23 cellular contexts compared by ENCODE assay signal in the genomic region with DNA sequence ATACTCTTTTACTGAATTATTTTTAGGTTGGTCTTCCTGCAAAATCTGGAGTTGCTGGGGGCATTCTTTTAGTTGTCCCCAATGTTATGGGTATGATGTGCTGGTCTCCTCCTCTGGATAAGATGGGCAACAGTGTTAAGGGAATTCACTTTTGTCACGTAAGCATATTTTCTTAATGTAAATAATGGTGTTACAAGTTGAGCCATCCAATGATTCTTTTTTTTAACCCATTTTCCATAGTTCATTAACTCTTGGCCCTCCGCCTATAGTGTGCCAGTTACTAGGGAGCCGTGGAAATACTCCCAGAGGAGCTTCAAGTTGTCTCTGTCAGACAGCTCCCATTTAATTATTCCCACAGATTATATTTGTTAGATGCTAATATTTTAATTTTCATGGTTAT. TPM values are rescaled to one million over a fixed set of nuclear protein-coding genes. Genes with fewer than 3 reads are reported as not detected.
DNase-seq lines count a peak whose midpoint lies in the region; ATAC-seq, FAIRE-seq and TF ChIP-seq lines count a peak whose summit lies in the region.
"Had no signal": no experiment of that assay in that cellular context is flagged by ENCODE, and none has a peak within 500 bp of the region (broad histone marks: within the 10 kb centered on the region; RNA-seq: fewer than 3 reads in every experiment).

No MANE protein-coding gene starts in this region.

- H3K27me3 Mint-ChIP-seq in activated naive CD4-positive, alpha-beta T cell treated with anti-CD3 and anti-CD28 coated beads, Interleukin-2, amount 50 U/mL, for 24 hours = no peaks in the 10 kb centered on the region
- H3K27me3 Mint-ChIP-seq in activated CD4-positive, alpha-beta memory T cell treated with anti-CD3 and anti-CD28 coated beads for 36 hours = no peaks in the 10 kb centered on the region
- H3K27me3 Mint-ChIP-seq: type B pancreatic cell had no signal

- no peak overlapping the region for H3K4me2 ChIP-seq in K562 (ENCODE audit: insufficient read depth, low read length)
- H3K4me2 ChIP-seq in parathyroid adenoma (ENCODE audit: low read length) = no peak overlapping the region
- H3K4me2 ChIP-seq: KMS-11 had no signal

- H3K36me3 Mint-ChIP-seq in activated naive CD4-positive, alpha-beta T cell treated with anti-CD3 and anti-CD28 coated beads, Interleukin-2, amount 50 U/mL, for 24 hours = peaks cover 17% of the 10 kb centered on the region
- peaks cover 37% of the 10 kb centered on the region for H3K36me3 Mint-ChIP-seq in activated CD4-positive, alpha-beta memory T cell treated with anti-CD3 and anti-CD28 coated beads for 36 hours

- no peak overlapping the region for H3K4me3 Mint-ChIP-seq in activated naive CD4-positive, alpha-beta T cell treated with anti-CD3 and anti-CD28 coated beads, Interleukin-2, amount 50 U/mL, for 24 hours
- H3K4me3 Mint-ChIP-seq in activated CD4-positive, alpha-beta memory T cell treated with anti-CD3 and anti-CD28 coated beads for 36 hours = no peak overlapping the region
- H3K4me3 Mint-ChIP-seq: stimulated activated effector memory CD8-positive, alpha-beta T cell treated with anti-CD3 and anti-CD28 coated beads, Interleukin-12 subunit alpha, Interleukin-12 subunit beta, amount 100 ng/mL, for 72 hours; type B pancreatic cell had no signal

- CTCF ChIA-PET in K562 (lab: Yijun Ruan, JAX; ENCODE audit: low intra/inter-chr PET ratio) = no interaction called here
- CTCF ChIA-PET in activated CD4-positive, alpha-beta memory T cell treated with anti-CD3 and anti-CD28 coated beads for 36 hours (lab: Charles Lee) = no interaction called here

- TF ChIP-seq CTCF in K562 (IDR thresholded peaks at IDR 0.05 in 2 of 3, conservative IDR thresholded peaks at IDR 0.05 in 1 of 3; ENCODE audit: insufficient read depth in 2 of 3, low read depth in 1 of 3, low read length in 3 of 3) = no peak
- TF ChIP-seq CTCF in parathyroid adenoma (IDR thresholded peaks at IDR 0.05) = no peak

- peaks cover 56% of the 10 kb centered on the region for H3K36me3 ChIP-seq in K562 (ENCODE audit: control insufficient read depth, insufficient read depth, low read length)
- peaks cover 6% of the 10 kb centered on the region for H3K36me3 ChIP-seq in parathyroid adenoma (ENCODE audit: control insufficient read depth, insufficient read depth, low read length)

- DNase-seq in activated naive CD4-positive, alpha-beta T cell (lab: John Stamatoyannopoulos, UW) = no peak
- DNase-seq in NCI-H1105 treated with DMSO at 0.1 percent for 48 hours (lab: John Stamatoyannopoulos, UW) (peak; percentile 71), K562 (ENCODE audit: extremely low read depth in 1 of 4, low spot score in 3 of 4) (no peak)
- no peak for DNase-seq in activated CD4-positive, alpha-beta memory T cell treated with anti-CD3 and anti-CD28 coated beads for 36 hours
- DNase-seq: activated effector memory CD4-positive, alpha-beta T cell treated with Interleukin-2 at 50 U/mL for 16 hours; activated T-cell treated with anti-CD3 and anti-CD28 coated beads for 4 hours; DMS153; dorsolateral prefrontal cortex; H7; NCI-H187; NCI-H526 treated with DMSO at 0.1 percent for 48 hours; right cardiac atrium; SJCRH30; stimulated activated CD4-positive, alpha-beta T cell treated with anti-CD3 and anti-CD28 coated beads, Interleukin-12 subunit alpha, Interleukin-12 subunit beta, amount 100 ng/mL, for 4 hours; stimulated activated CD4-positive, alpha-beta T cell treated with anti-CD3 and anti-CD28 coated beads, Interleukin-4, amount 100 ng/mL, for 1 hour; T-helper 1 cell had no signal

- TF ChIP-seq EP300 in K562 (IDR thresholded peaks at IDR 0.05; ENCODE audit: low read length) = no peak

- H3K9me3 Mint-ChIP-seq in activated naive CD4-positive, alpha-beta T cell treated with anti-CD3 and anti-CD28 coated beads, Interleukin-2, amount 50 U/mL, for 24 hours = no peaks in the 10 kb centered on the region
- no peaks in the 10 kb centered on the region for H3K9me3 Mint-ChIP-seq in activated CD4-positive, alpha-beta memory T cell treated with anti-CD3 and anti-CD28 coated beads for 36 hours
- H3K9me3 Mint-ChIP-seq: stimulated activated effector memory CD8-positive, alpha-beta T cell treated with anti-CD3 and anti-CD28 coated beads, Interleukin-12 subunit alpha, Interleukin-12 subunit beta, amount 100 ng/mL, for 72 hours; type B pancreatic cell had no signal

- no peak for TF ChIP-seq POLR2A in K562 (conservative IDR thresholded peaks at IDR 0.05)

- H3K27ac Mint-ChIP-seq in activated naive CD4-positive, alpha-beta T cell treated with anti-CD3 and anti-CD28 coated beads, Interleukin-2, amount 50 U/mL, for 24 hours = peak overlapping the region; percentile 62
- H3K27ac Mint-ChIP-seq in activated CD4-positive, alpha-beta memory T cell treated with anti-CD3 and anti-CD28 coated beads for 36 hours = no peak overlapping the region
- H3K27ac Mint-ChIP-seq: stimulated activated effector memory CD8-positive, alpha-beta T cell treated with anti-CD3 and anti-CD28 coated beads, Interleukin-12 subunit alpha, Interleukin-12 subunit beta, amount 100 ng/mL, for 72 hours; type B pancreatic cell had no signal

- FAIRE-seq in K562 (lab: Jason Lieb, UNC) = no peak

- in situ Hi-C loops in K562 (cut with MboI) = no loop called here

- H2AFZ ChIP-seq in K562 (ENCODE audit: low read depth, low read length) = no peak overlapping the region
- H2AFZ ChIP-seq in parathyroid adenoma = no peak overlapping the region

- ATAC-seq in K562 (no peak), HG03571 (IDR thresholded peaks at IDR 0.05; ENCODE audit: unreplicated experiment) (no peak), GM19328 (IDR thresholded peaks at IDR 0.05; ENCODE audit: unreplicated experiment) (no peak)
- ATAC-seq: stimulated activated effector memory CD8-positive, alpha-beta T cell treated with anti-CD3 and anti-CD28 coated beads, Interleukin-12 subunit alpha, Interleukin-12 subunit beta, amount 100 ng/mL, for 72 hours had no signal

- POLR2A ChIA-PET in K562 (lab: Yijun Ruan, JAX) = no interaction called here
- POLR2A ChIA-PET in activated CD4-positive, alpha-beta memory T cell treated with anti-CD3 and anti-CD28 coated beads for 36 hours (lab: Charles Lee) = no interaction called here

- no peak overlapping the region for H3K9ac ChIP-seq in K562 (ENCODE audit: insufficient read depth in 1 of 2, low read depth in 2 of 2, low read length in 2 of 2)
- no peak overlapping the region for H3K9ac ChIP-seq in parathyroid adenoma
- H3K9ac ChIP-seq: KMS-11 had no signal

- no peaks in the 10 kb centered on the region for H3K4me1 ChIP-seq in K562 (replicated peaks in 1 of 2; ENCODE audit: control insufficient read depth in 2 of 2, insufficient read depth in 2 of 2, low read length in 2 of 2)
- peaks cover 8% of the 10 kb centered on the region for H3K4me1 ChIP-seq in parathyroid adenoma
- H3K4me1 ChIP-seq: SJCRH30 had no signal

- H4K20me1 ChIP-seq in K562 (replicated peaks; ENCODE audit: control insufficient read depth, insufficient read depth, low read length) = no peaks in the 10 kb centered on the region

- intact Hi-C loops in K562 (cut with micrococcal nuclease) = no loop called here
- intact Hi-C loops in activated CD4-positive, alpha-beta memory T cell treated with anti-CD3 and anti-CD28 coated beads for 36 hours (cut with micrococcal nuclease) = no loop called here

- H3K4me1 Mint-ChIP-seq in activated naive CD4-positive, alpha-beta T cell treated with anti-CD3 and anti-CD28 coated beads, Interleukin-2, amount 50 U/mL, for 24 hours = peaks cover 26% of the 10 kb centered on the region
- peaks cover 11% of the 10 kb centered on the region for H3K4me1 Mint-ChIP-seq in activated CD4-positive, alpha-beta memory T cell treated with anti-CD3 and anti-CD28 coated beads for 36 hours (ENCODE audit: low read depth)

- H3K27me3 ChIP-seq in K562 (ENCODE audit: control insufficient read depth in 2 of 2, insufficient read depth in 2 of 2, low read length in 2 of 2) (no peaks in the 10 kb centered on the region), parathyroid adenoma (ENCODE audit: control insufficient read depth, insufficient read depth, low read length) (no peaks in the 10 kb centered on the region)
- H3K27me3 ChIP-seq: dorsolateral prefrontal cortex, SJCRH30 had no signal

- H3K79me2 ChIP-seq in K562 (ENCODE audit: control insufficient read depth, insufficient read depth, low read length) (no peaks in the 10 kb centered on the region), parathyroid adenoma (no peaks in the 10 kb centered on the region)

- 95% methylated on average over 2 of the region's 3 CpGs for WGBS in K562 (ENCODE audit: insufficient coverage, low coverage, missing lambda C conversion rate)

- no peaks in the 10 kb centered on the region for H3K9me3 ChIP-seq in K562 (replicated peaks; ENCODE audit: control insufficient read depth, insufficient read depth, low read depth, low read length)
- H3K9me3 ChIP-seq in parathyroid adenoma (ENCODE audit: control insufficient read depth, low read length) = no peaks in the 10 kb centered on the region
- H3K9me3 ChIP-seq: SJCRH30 had no signal

- H3K4me3 ChIP-seq in K562 (no peak overlapping the region), parathyroid adenoma (ENCODE audit: low read depth, low read length) (no peak overlapping the region)
- H3K4me3 ChIP-seq: dorsolateral prefrontal cortex, SJCRH30 had no signal

- no peaks in the 10 kb centered on the region for H3K9me1 ChIP-seq in K562 (ENCODE audit: control insufficient read depth, insufficient read depth, low read length)

- TF ChIP-seq RAD21 in K562 (CRISPR knock-in tag; conservative IDR thresholded peaks at IDR 0.05 in 1 of 2, IDR thresholded peaks at IDR 0.05 in 1 of 2) = no peak

- no peak overlapping the region for H3K27ac ChIP-seq in K562 (ENCODE audit: extremely low read depth, low read depth, low read length)
- H3K27ac ChIP-seq in parathyroid adenoma = peak overlapping the region; percentile 11
- H3K27ac ChIP-seq: dorsolateral prefrontal cortex, KMS-11, SJCRH30 had no signal

- BruUV-seq in K562 (replicated peaks; lab: Mats Ljungman, UMichigan) = no TSS peak

RNA-seq across cellular contexts. Expression of a gene that starts 49.8 kb away (rescaled TPM):
- total RNA-seq in K562 (2011; cell fraction: chromatin; rRNA removed; ENCODE audit: low replicate concordance) = 87.7 and 267 TPM in 2 replicates
- total RNA-seq in K562 (2011; cell fraction: nucleolus; rRNA removed) = 28.9 and 43.6 TPM in 2 replicates
- total RNA-seq in K562 (2011; cell fraction: nucleoplasm; rRNA removed) = 97.4 and 145 TPM in 2 replicates
- total RNA-seq in K562 (2014; rRNA removed) (60.8 and 63.2 TPM in 2 replicates), K562 (2014; rRNA removed; fragmentation: Illumina TruSeq; extraction: Trizol) (77.5 and 84.1 TPM in 2 replicates), K562 (2015; rRNA removed; fragmentation: Illumina TruSeq; extraction: Trizol) (45.6 and 48.2 TPM in 2 replicates), K562 (2021) (60.2 and 71.3 TPM in 2 replicates)
- polyA plus RNA-seq in K562 (2011; rRNA removed) (44.4 and 61.7 TPM in 2 replicates), K562 (2014; fragmentation: Illumina TruSeq; extraction: Trizol) (31.9 and 36.7 TPM in 2 replicates), K562 (2014; fragmentation: Nextera tagmentation; extraction: Ambion mirVana) (10 to 100 TPM; 13.7 to 17.0 TPM), K562 (2014; rRNA removed) (29.8 and 35.9 TPM in 2 replicates)
- 6.6 and 10.9 TPM in 2 replicates for polyA plus RNA-seq in K562 (2011; cell fraction: cytosol; rRNA removed)
- 45.9 and 60.0 TPM in 2 replicates for polyA plus RNA-seq in K562 (2011; cell fraction: nucleus; rRNA removed)
- 19.3 and 36.3 TPM in 2 replicates for polyA plus RNA-seq in K562 (2012)
- polyA minus RNA-seq in K562 (2011; rRNA and poly(A)+ RNA removed) = 144 and 159 TPM in 2 replicates
- 27.4 and 44.4 TPM in 2 replicates for polyA minus RNA-seq in K562 (2011; cell fraction: cytosol; rRNA and poly(A)+ RNA removed)
- polyA minus RNA-seq in K562 (2011; cell fraction: nucleus; rRNA and poly(A)+ RNA removed) = 73.0 and 110 TPM in 2 replicates
- 100 to 1,000 TPM; 209 to 210 TPM for total RNA-seq in activated CD4-positive, alpha-beta memory T cell treated with anti-CD3 and anti-CD28 coated beads for 36 hours
